In genomic region chr1:26789612-26789865, GRCh38 we compare ENCODE assay signal across 9 cellular contexts. TPM values are rescaled to one million over a fixed set of nuclear protein-coding genes. Genes with fewer than 3 reads are reported as not detected.
DNase-seq lines count a peak whose midpoint lies in the region; ATAC-seq and TF ChIP-seq lines count a peak whose summit lies in the region.
"Had no signal": no experiment of that assay in that cellular context is flagged by ENCODE, and none has a peak within 500 bp of the region (broad histone marks: within the 10 kb centered on the region; RNA-seq: fewer than 3 reads in every experiment).

No MANE protein-coding gene starts in this region.

- H4K20me1 ChIP-seq in SK-N-SH (ENCODE audit: insufficient read depth) (no peaks in the 10 kb centered on the region), GM23338 (replicated peaks; ENCODE audit: insufficient read depth) (peaks cover 4% of the 10 kb centered on the region)

- H3K27ac ChIP-seq in SK-N-SH (ENCODE audit: low read depth in 2 of 2, low read length in 1 of 2) (no peak overlapping the region; a peak in 1 of 4 replicates), parathyroid adenoma (no peak overlapping the region), GM23338 (ENCODE audit: low read depth) (no peak overlapping the region)

- ATAC-seq in SK-N-SH treated with all-trans-retinoic acid at 6 μM for 48 hours: no peak
- ATAC-seq in GM18861 (IDR thresholded peaks at IDR 0.05; ENCODE audit: unreplicated experiment): no peak
- no peak for ATAC-seq in GM21723 (IDR thresholded peaks at IDR 0.05; ENCODE audit: unreplicated experiment)
- ATAC-seq in GM23338: no peak

- H3K36me3 ChIP-seq in SK-N-SH (replicated peaks in 1 of 2; ENCODE audit: control insufficient read depth in 1 of 2, insufficient read depth in 2 of 2, low read length in 1 of 2) (peaks cover 5 to 14% of the 10 kb centered on the region in 2 experiments), parathyroid adenoma (ENCODE audit: control insufficient read depth, insufficient read depth, low read length) (no peaks in the 10 kb centered on the region), GM23338 (ENCODE audit: insufficient read depth) (no peaks in the 10 kb centered on the region)

- TF ChIP-seq CTCF in SK-N-SH (IDR thresholded peaks at IDR 0.05) (no peak), NB4 (IDR thresholded peaks at IDR 0.05; ENCODE audit: low read depth, low read length) (no peak), brain (conservative IDR thresholded peaks at IDR 0.05) (no peak), parathyroid adenoma (IDR thresholded peaks at IDR 0.05) (no peak), GM23338 (conservative IDR thresholded peaks at IDR 0.05; ENCODE audit: low read depth in 2 of 2) (no peak)

- H3K27me3 ChIP-seq in SK-N-SH (ENCODE audit: insufficient read depth): no peaks in the 10 kb centered on the region
- H3K27me3 ChIP-seq in parathyroid adenoma (ENCODE audit: control insufficient read depth, insufficient read depth, low read length): no peaks in the 10 kb centered on the region
- H3K27me3 ChIP-seq in GM23338 (ENCODE audit: insufficient read depth): no peaks in the 10 kb centered on the region

- H3K36me3 Mint-ChIP-seq in brain: peaks cover 11% of the 10 kb centered on the region
- H3K36me3 Mint-ChIP-seq in GM23338 (ENCODE audit: low read depth): peaks cover 3% of the 10 kb centered on the region; the same call in 2 of the 3 replicates

- H3K27ac Mint-ChIP-seq in brain: peak overlapping the region; percentile 96 to 100 (median 100)
- no peak overlapping the region for H3K27ac Mint-ChIP-seq in GM23338

- H3K9me3 ChIP-seq in SK-N-SH (no peaks in the 10 kb centered on the region), parathyroid adenoma (ENCODE audit: control insufficient read depth, low read length) (no peaks in the 10 kb centered on the region)

- H3K9me2 ChIP-seq in SK-N-SH: no peaks in the 10 kb centered on the region
- no peaks in the 10 kb centered on the region for H3K9me2 ChIP-seq in GM23338 (ENCODE audit: insufficient read depth)

- H2AFZ ChIP-seq in SK-N-SH (ENCODE audit: low read depth) (no peak overlapping the region), parathyroid adenoma (no peak overlapping the region), GM23338 (no peak overlapping the region)

- H3K4me1 Mint-ChIP-seq in brain: peaks cover 52% of the 10 kb centered on the region
- H3K4me1 Mint-ChIP-seq in GM23338: peaks cover 30% of the 10 kb centered on the region

- H3K4me2 ChIP-seq in SK-N-SH: peak overlapping the region; percentile 96; the same call in 1 of the 2 replicates
- H3K4me2 ChIP-seq in parathyroid adenoma (ENCODE audit: low read length): peak overlapping the region; percentile 79
- no peak overlapping the region for H3K4me2 ChIP-seq in GM23338

- 64% methylated on average over 3 of the region's 3 CpGs for WGBS in SK-N-SH (ENCODE audit: low lambda C conversion rate)

- peaks cover 7% of the 10 kb centered on the region; the same call in 1 of the 2 replicates for H3K79me2 ChIP-seq in SK-N-SH (ENCODE audit: insufficient read depth)
- H3K79me2 ChIP-seq in parathyroid adenoma: no peaks in the 10 kb centered on the region
- H3K79me2 ChIP-seq in GM23338 (replicated peaks; ENCODE audit: insufficient read depth): no peaks in the 10 kb centered on the region

- H3F3A ChIP-seq in SK-N-SH (replicated peaks; ENCODE audit: insufficient read depth) (peaks cover 30% of the 10 kb centered on the region), GM23338 (replicated peaks; ENCODE audit: low read depth) (peaks cover 16% of the 10 kb centered on the region; the same call in 1 of the 2 replicates)

- DNase-seq in SK-N-SH: no peak
- DNase-seq in NB4 (ENCODE audit: low read depth): no peak
- no peak for DNase-seq in GM23338 (ENCODE audit: low spot score)
- DNase-seq: activated gamma-delta T cell had no signal

- H3K9ac ChIP-seq in SK-N-SH (0 out of 2 replicates have a peak overlapping the region, but pooled peaks have one; percentile 1), parathyroid adenoma (no peak overlapping the region)

- H3K4me1 ChIP-seq in SK-N-SH (ENCODE audit: control insufficient read depth in 1 of 2, insufficient read depth in 2 of 2, low read depth in 1 of 2, low read length in 1 of 2): peaks cover 20 to 25% of the 10 kb centered on the region in 2 experiments
- H3K4me1 ChIP-seq in parathyroid adenoma: peaks cover 10% of the 10 kb centered on the region
- H3K4me1 ChIP-seq in GM23338 (ENCODE audit: insufficient read depth): peaks cover 26% of the 10 kb centered on the region

- POLR2A ChIA-PET in SK-N-SH (lab: Yijun Ruan, JAX): interaction anchor here (1.0 to 2.5 kb wide), 5 partner anchors 91 to 317 kb away, joined by 3 to 44 read pairs (median 5); no protein-coding TSS in a partner anchor

- CTCF ChIA-PET in SK-N-SH (lab: Yijun Ruan, JAX): interaction anchor here (0.7 to 6.2 kb wide), 36 partner anchors 9 to 289 kb away, joined by 3 to 311 read pairs (median 5); no protein-coding TSS in a partner anchor

- TF ChIP-seq EP300 in SK-N-SH (IDR thresholded peaks at IDR 0.05; ENCODE audit: borderline replicate concordance in 1 of 2, low read depth in 1 of 2, low read length in 1 of 2): no peak

- no peak for TF ChIP-seq RAD21 in SK-N-SH (IDR thresholded peaks at IDR 0.05; ENCODE audit: low read length)

- no peaks in the 10 kb centered on the region for H3K9me3 Mint-ChIP-seq in brain
- no peaks in the 10 kb centered on the region; the same call in 1 of the 3 replicates for H3K9me3 Mint-ChIP-seq in GM23338

- no peak for TF ChIP-seq POLR2A in NB4 (IDR thresholded peaks at IDR 0.05; ENCODE audit: extremely low read depth, insufficient read length)

- H3K4me3 ChIP-seq in SK-N-SH (ENCODE audit: low read depth in 2 of 2, low read length in 1 of 2): no peak overlapping the region
- peak overlapping the region; percentile 8 for H3K4me3 ChIP-seq in NB4 (ENCODE audit: low read depth, low read length)
- H3K4me3 ChIP-seq in parathyroid adenoma (ENCODE audit: low read depth, low read length): no peak overlapping the region
- H3K4me3 ChIP-seq in GM23338: no peak overlapping the region

- H3K27me3 Mint-ChIP-seq in brain (peaks cover 7% of the 10 kb centered on the region), GM23338 (ENCODE audit: insufficient read depth, low read depth, poor library complexity) (peaks cover 14% of the 10 kb centered on the region)

- H3K4me3 Mint-ChIP-seq in brain: peak overlapping the region; percentile 84 to 98 (median 85)
- no peak overlapping the region; the same call in 2 of the 3 replicates for H3K4me3 Mint-ChIP-seq in GM23338

TF ChIP-seq in SK-N-SH, 30 proteins besides CTCF, POLR2A, EP300 and RAD21:
- no peak for TF ChIP-seq ELF1 (IDR thresholded peaks at IDR 0.05)
- TF ChIP-seq NRF1 (IDR thresholded peaks at IDR 0.05; ENCODE audit: low read depth, low read length): no peak
- no peak for TF ChIP-seq EZH2phosphoT487 (IDR thresholded peaks at IDR 0.05; ENCODE audit: borderline replicate concordance, low read depth)
- no peak for TF ChIP-seq RFX5 (IDR thresholded peaks at IDR 0.05; ENCODE audit: low read length)
- no peak for TF ChIP-seq JUND (IDR thresholded peaks at IDR 0.05)
- TF ChIP-seq RCOR1 (IDR thresholded peaks at IDR 0.05; ENCODE audit: low read length): no peak

TF ChIP-seq in SK-N-SH treated with all-trans-retinoic acid at 6 μM for 48 hours, 23 proteins besides CTCF, POLR2A, EP300 and RAD21 (continues in another document):
- no peak for TF ChIP-seq ARNTL (CRISPR knock-in tag; IDR thresholded peaks at IDR 0.05; ENCODE audit: borderline replicate concordance, low read depth)
- no peak for TF ChIP-seq ZNF8 (CRISPR knock-in tag; IDR thresholded peaks at IDR 0.05)
- TF ChIP-seq ZNF70 (CRISPR knock-in tag; IDR thresholded peaks at IDR 0.05): no peak
- TF ChIP-seq PPARA (CRISPR knock-in tag; IDR thresholded peaks at IDR 0.05; ENCODE audit: borderline replicate concordance): no peak
- TF ChIP-seq SNAI2 (CRISPR knock-in tag; IDR thresholded peaks at IDR 0.05): no peak
- TF ChIP-seq TOX (CRISPR knock-in tag; IDR thresholded peaks at IDR 0.05; ENCODE audit: borderline replicate concordance): no peak
- no peak for TF ChIP-seq ZNF565 (CRISPR knock-in tag; conservative IDR thresholded peaks at IDR 0.05; ENCODE audit: low read depth)
- no peak for TF ChIP-seq OSR1 (CRISPR knock-in tag; IDR thresholded peaks at IDR 0.05)
- TF ChIP-seq GLIS3 (CRISPR knock-in tag; IDR thresholded peaks at IDR 0.05): no peak
- TF ChIP-seq ZFP30 (CRISPR knock-in tag; IDR thresholded peaks at IDR 0.05): no peak
- no peak for TF ChIP-seq ESRRG (CRISPR knock-in tag; IDR thresholded peaks at IDR 0.05)

TF ChIP-seq in GM23338, 12 proteins besides CTCF, POLR2A, EP300 and RAD21 (continues in another document):
- TF ChIP-seq EZH2phosphoT487 (IDR thresholded peaks at IDR 0.05; ENCODE audit: unreplicated experiment) (no peak), ZNF331 (CRISPR knock-in tag; IDR thresholded peaks at IDR 0.05; ENCODE audit: low read depth) (no peak)

RNA-seq across cellular contexts. Expression of gene PIGV, which starts 1.8 kb away (rescaled TPM):
- polyA plus RNA-seq in SK-N-SH (2012; rRNA removed) (16.5 and 26.4 TPM in 2 replicates), brain (ENCODE audit: insufficient read depth, low read depth, low replicate concordance) (11.9 TPM), GM23338 (2016; fragmentation: Nextera tagmentation; extraction: Ambion mirVana) (3.8 and 4.5 TPM in 2 replicates)
- polyA plus RNA-seq in SK-N-SH (2012; cell fraction: cytosol; rRNA removed): 14.6 and 18.7 TPM in 2 replicates
- polyA plus RNA-seq in SK-N-SH (2012; cell fraction: nucleus; rRNA removed): 15.9 and 31.9 TPM in 2 replicates
- total RNA-seq in GM23338 (2014; rRNA removed; shearing (Covaris generic)): 11.7 and 12.6 TPM in 2 replicates

RNA-seq across cellular contexts. Expression of gene ZDHHC18, which starts 36.9 kb away (rescaled TPM):
- polyA plus RNA-seq in SK-N-SH (2012; rRNA removed) (33.0 and 35.3 TPM in 2 replicates), brain (ENCODE audit: insufficient read depth, low read depth, low replicate concordance) (30.7 TPM), GM23338 (2016; fragmentation: Nextera tagmentation; extraction: Ambion mirVana) (5.6 and 6.3 TPM in 2 replicates)
- 16.3 and 25.5 TPM in 2 replicates for polyA plus RNA-seq in SK-N-SH (2012; cell fraction: cytosol; rRNA removed)
- polyA plus RNA-seq in SK-N-SH (2012; cell fraction: nucleus; rRNA removed): 54.3 and 58.6 TPM in 2 replicates
- 15.5 and 26.8 TPM in 2 replicates for total RNA-seq in GM23338 (2014; rRNA removed; shearing (Covaris generic))
